Comparison of ENCODE assay signal across 8 cellular contexts in genomic region chr4:57426779-57427395, GRCh38.
A peak's percentile ranks its signal among the peaks of the same experiment; 100 is the strongest.
DNase-seq lines count a peak whose midpoint lies in the region; ATAC-seq, FAIRE-seq and TF ChIP-seq lines count a peak whose summit lies in the region.

No MANE protein-coding gene starts in this region.

- no peak overlapping the region for H3K4me3 ChIP-seq in ascending aorta
- H3K4me3 ChIP-seq in small intestine (ENCODE audit: low read depth in 1 of 2, low read length in 2 of 2), result no peak overlapping the region
- no peak overlapping the region for H3K4me3 ChIP-seq in effector memory CD4-positive, alpha-beta T cell (ENCODE audit: insufficient read depth, low read depth, low read length, poor library complexity, severe bottlenecking)

- WGBS in small intestine, 3 donors, result 9 to 12% (median 12%) methylated on average over 11 of the region's 11 CpGs

- H3K4me1 ChIP-seq in ascending aorta, result peaks cover 0 to 8% of the 10 kb centered on the region in 2 donors
- H3K4me1 ChIP-seq in small intestine (ENCODE audit: control insufficient read depth in 2 of 2, insufficient read depth in 1 of 2, low read depth in 1 of 2, low read length in 1 of 2), result no peaks in the 10 kb centered on the region
- H3K4me1 ChIP-seq in effector memory CD4-positive, alpha-beta T cell (ENCODE audit: control insufficient read depth, insufficient read depth, low read length, poor library complexity, severe bottlenecking), result no peaks in the 10 kb centered on the region

- H3K36me3 ChIP-seq in ascending aorta, result no peaks in the 10 kb centered on the region
- H3K36me3 ChIP-seq in small intestine (ENCODE audit: control insufficient read depth in 2 of 2, insufficient read depth in 2 of 2, low read length in 2 of 2), result no peaks in the 10 kb centered on the region
- H3K36me3 ChIP-seq in effector memory CD4-positive, alpha-beta T cell (ENCODE audit: control insufficient read depth, insufficient read depth, low read length), result no peaks in the 10 kb centered on the region

- ATAC-seq in GM19324 (IDR thresholded peaks at IDR 0.05; ENCODE audit: low FRiP score, unreplicated experiment) (peak; percentile 70), HG03460 (IDR thresholded peaks at IDR 0.05; ENCODE audit: unreplicated experiment) (peak; percentile 69)

- intact Hi-C loops in ascending aorta (cut with DNase I), result loop anchor here (5.0 kb wide), 1 partner anchor 265 kb away; no protein-coding TSS in a partner anchor

- H3K27ac ChIP-seq in ascending aorta (no peak overlapping the region), small intestine (ENCODE audit: low read depth in 1 of 2, low read length in 1 of 2) (no peak overlapping the region)
- H3K27ac ChIP-seq in effector memory CD4-positive, alpha-beta T cell (ENCODE audit: insufficient read depth, low read length, poor library complexity, severe bottlenecking), result no peak overlapping the region

- H3K27me3 ChIP-seq in ascending aorta (no peaks in the 10 kb centered on the region), small intestine (ENCODE audit: control insufficient read depth in 2 of 2, insufficient read depth in 2 of 2, low read length in 2 of 2) (no peaks in the 10 kb centered on the region)
- H3K27me3 ChIP-seq in effector memory CD4-positive, alpha-beta T cell (replicated peaks; ENCODE audit: control insufficient read depth, insufficient read depth, low read length, poor library complexity, severe bottlenecking), result no peaks in the 10 kb centered on the region

- DNase-seq in DMS153 (lab: John Stamatoyannopoulos, UW) (peak; percentile 47), NCI-H774 (lab: John Stamatoyannopoulos, UW) (peak; percentile 66), ascending aorta (ENCODE audit: low spot score in 2 of 2) (peak in 1 of 2 donors; percentile 74), hippocampal formation (lab: John Stamatoyannopoulos, UW) (peak; percentile 59 to 62), small intestine (peak; percentile 37)
- no peak for DNase-seq in effector memory CD4-positive, alpha-beta T cell

- no peak for FAIRE-seq in small intestine (lab: Jason Lieb, UNC)

- H3K9me3 ChIP-seq in ascending aorta (no peaks in the 10 kb centered on the region), small intestine (ENCODE audit: control insufficient read depth, low read depth) (no peaks in the 10 kb centered on the region)
- H3K9me3 ChIP-seq in effector memory CD4-positive, alpha-beta T cell (ENCODE audit: control insufficient read depth, low read length), result no peaks in the 10 kb centered on the region

- peak; percentile 44 to 79 (median 62) for TF ChIP-seq CTCF in ascending aorta (IDR thresholded peaks at IDR 0.05)

Comparison
In these comparisons a context has a peak if more than half of its experiments do, and no peak if none do; other contexts are left out.
1. DNase-seq: peak in DMS153 (single experiment), NCI-H774 (single experiment), hippocampal formation (2 of 2) and small intestine (single experiment); none in effector memory CD4-positive, alpha-beta T cell (0 of 3).